In the genomic region with DNA sequence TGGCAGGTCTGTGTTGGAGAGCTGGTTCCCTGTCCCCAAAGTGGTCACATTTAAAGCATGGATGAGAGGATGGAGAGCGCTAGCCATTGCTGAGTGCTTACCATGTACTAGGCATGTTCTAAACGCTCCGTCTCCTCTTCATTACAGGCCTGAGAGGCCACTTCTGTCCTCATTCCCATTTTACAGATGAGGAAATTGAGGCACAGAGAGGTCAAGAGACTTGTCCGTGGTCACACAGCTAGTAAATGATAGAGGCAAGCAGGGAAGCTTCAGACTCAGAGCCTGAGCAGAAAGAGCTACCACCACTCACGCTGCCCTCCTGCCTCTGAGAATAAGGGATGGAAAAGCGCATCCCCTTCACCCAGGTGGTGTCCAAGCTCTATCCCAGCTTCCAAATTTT, we compare ENCODE assay signal across 17 cellular contexts. TPM values are rescaled to one million over a fixed set of nuclear protein-coding genes. Genes with fewer than 3 reads are reported as not detected.
DNase-seq lines count a peak whose midpoint lies in the region; ATAC-seq and TF ChIP-seq lines count a peak whose summit lies in the region.
"Had no signal": no experiment of that assay in that cellular context is flagged by ENCODE, and none has a peak within 500 bp of the region (broad histone marks: within the 10 kb centered on the region; RNA-seq: fewer than 3 reads in every experiment).

No MANE protein-coding gene starts in this region.

- H3K27ac Mint-ChIP-seq in brain (peak overlapping the region in 3 of 5 experiments; percentile 19 to 86 (median 58)), mesothelial cell of epicardium (peak overlapping the region; percentile 93)
- H3K27ac Mint-ChIP-seq in stimulated activated effector memory CD8-positive, alpha-beta T cell treated with anti-CD3 and anti-CD28 coated beads, Interleukin-12 subunit alpha, Interleukin-12 subunit beta, amount 100 ng/mL, for 72 hours, result peak overlapping the region; percentile 2
- H3K27ac Mint-ChIP-seq: HFFc6, IgD-negative memory B cell had no signal

- H3K79me2 ChIP-seq in SK-N-SH (ENCODE audit: insufficient read depth), result peaks cover 8% of the 10 kb centered on the region

- CTCF ChIA-PET in SK-N-SH (lab: Yijun Ruan, JAX), result interaction anchor here (13.8 to 15.3 kb wide), 3 partner anchors 34 to 512 kb away, joined by 147 to 310 read pairs (median 236); partner anchors contain the start of gene RTL1

- no peak overlapping the region for H3K4me3 ChIP-seq in SK-N-SH (ENCODE audit: low read depth in 2 of 2, low read length in 1 of 2)
- H3K4me3 ChIP-seq: BLaER1 treated with 17β-estradiol and CSF1 and Interleukin-3, amounts not matched to agents 10 nM and 100 nM; GM12878; HAP-1 had no signal

- peaks cover 0 to 8% of the 10 kb centered on the region in 2 experiments for H3K36me3 ChIP-seq in SK-N-SH (replicated peaks in 1 of 2; ENCODE audit: control insufficient read depth in 1 of 2, insufficient read depth in 2 of 2, low read length in 1 of 2)
- H3K36me3 ChIP-seq: HAP-1 had no signal

- no peak for TF ChIP-seq RAD21 in SK-N-SH (IDR thresholded peaks at IDR 0.05; ENCODE audit: low read length)

- no peak for ATAC-seq in SK-N-SH treated with all-trans-retinoic acid at 6 μM for 48 hours
- ATAC-seq in stimulated activated effector memory CD8-positive, alpha-beta T cell treated with anti-CD3 and anti-CD28 coated beads, Interleukin-12 subunit alpha, Interleukin-12 subunit beta, amount 100 ng/mL, for 72 hours, result no peak
- no peak for ATAC-seq in foreskin keratinocyte
- ATAC-seq: GM12878 had no signal

- peaks cover 4% of the 10 kb centered on the region for H3F3A ChIP-seq in SK-N-SH (replicated peaks; ENCODE audit: insufficient read depth)

- H3K4me3 Mint-ChIP-seq in brain, result no peak overlapping the region
- no peak overlapping the region for H3K4me3 Mint-ChIP-seq in mesothelial cell of epicardium
- H3K4me3 Mint-ChIP-seq in stimulated activated effector memory CD8-positive, alpha-beta T cell treated with anti-CD3 and anti-CD28 coated beads, Interleukin-12 subunit alpha, Interleukin-12 subunit beta, amount 100 ng/mL, for 72 hours, result no peak overlapping the region
- H3K4me3 Mint-ChIP-seq: HFFc6, IgD-negative memory B cell had no signal

- TF ChIP-seq EP300 in SK-N-SH (IDR thresholded peaks at IDR 0.05; ENCODE audit: borderline replicate concordance in 1 of 2, low read depth in 1 of 2, low read length in 1 of 2), result no peak

- H4K20me1 ChIP-seq in SK-N-SH (ENCODE audit: insufficient read depth), result no peaks in the 10 kb centered on the region

- H3K4me1 Mint-ChIP-seq in brain, result peaks cover 89% of the 10 kb centered on the region
- peaks cover 73% of the 10 kb centered on the region for H3K4me1 Mint-ChIP-seq in mesothelial cell of epicardium
- peaks cover 14% of the 10 kb centered on the region for H3K4me1 Mint-ChIP-seq in stimulated activated effector memory CD8-positive, alpha-beta T cell treated with anti-CD3 and anti-CD28 coated beads, Interleukin-12 subunit alpha, Interleukin-12 subunit beta, amount 100 ng/mL, for 72 hours

- H3K27ac ChIP-seq in SK-N-SH (ENCODE audit: low read depth in 2 of 2, low read length in 1 of 2), result peak overlapping the region in 1 of 2 experiments; percentile 88; a peak in 2 of 4 replicates
- no peak overlapping the region for H3K27ac ChIP-seq in foreskin keratinocyte
- H3K27ac ChIP-seq: 22Rv1; BLaER1 treated with 17β-estradiol and CSF1 and Interleukin-3, amounts not matched to agents 10 nM and 100 nM had no signal

- no peak overlapping the region for H2AFZ ChIP-seq in SK-N-SH (ENCODE audit: low read depth)

- peaks cover 20 to 74% of the 10 kb centered on the region in 2 experiments for H3K4me1 ChIP-seq in SK-N-SH (ENCODE audit: control insufficient read depth in 1 of 2, insufficient read depth in 2 of 2, low read depth in 1 of 2, low read length in 1 of 2)
- H3K4me1 ChIP-seq in foreskin keratinocyte, result no peaks in the 10 kb centered on the region

- no peak overlapping the region for H3K9ac ChIP-seq in SK-N-SH
- H3K9ac ChIP-seq: BLaER1 treated with 17β-estradiol and CSF1 and Interleukin-3, amounts not matched to agents 10 nM and 100 nM had no signal

- H3K36me3 Mint-ChIP-seq in brain (no peaks in the 10 kb centered on the region), mesothelial cell of epicardium (no peaks in the 10 kb centered on the region)
- H3K36me3 Mint-ChIP-seq in stimulated activated effector memory CD8-positive, alpha-beta T cell treated with anti-CD3 and anti-CD28 coated beads, Interleukin-12 subunit alpha, Interleukin-12 subunit beta, amount 100 ng/mL, for 72 hours, result no peaks in the 10 kb centered on the region

- no peaks in the 10 kb centered on the region for H3K27me3 Mint-ChIP-seq in brain
- no peaks in the 10 kb centered on the region for H3K27me3 Mint-ChIP-seq in mesothelial cell of epicardium (ENCODE audit: low read depth)
- H3K27me3 Mint-ChIP-seq: CD4-positive, CD25-positive, alpha-beta regulatory T cell; IgD-negative memory B cell had no signal

- H3K4me2 ChIP-seq in SK-N-SH, result no peak overlapping the region

- DNase-seq in SK-N-SH, result no peak
- DNase-seq in mesothelial cell of epicardium (ENCODE audit: low spot score in 2 of 2, unreplicated experiment in 2 of 2), result no peak
- no peak for DNase-seq in stimulated activated effector memory CD8-positive, alpha-beta T cell treated with anti-CD3 and anti-CD28 coated beads, Interleukin-12 subunit alpha, Interleukin-12 subunit beta, amount 100 ng/mL, for 72 hours (ENCODE audit: low spot score in 2 of 2)
- DNase-seq in kidney tubule cell (ENCODE audit: low spot score), result no peak
- DNase-seq in foreskin keratinocyte, result no peak
- no peak for DNase-seq in AG20443 (ENCODE audit: low spot score)
- DNase-seq: CD4-positive, CD25-positive, alpha-beta regulatory T cell; DMS53; GOT3; HFFc6 had no signal

- TF ChIP-seq CTCF in SK-N-SH (IDR thresholded peaks at IDR 0.05) (no peak), brain (conservative IDR thresholded peaks at IDR 0.05) (no peak), mesothelial cell of epicardium (IDR thresholded peaks at IDR 0.05; ENCODE audit: unreplicated experiment) (no peak), foreskin keratinocyte (conservative IDR thresholded peaks at IDR 0.05) (no peak)

- POLR2A ChIA-PET in SK-N-SH (lab: Yijun Ruan, JAX), result interaction anchor here (1.3 kb wide), 1 partner anchor 34 kb away, joined by 6 read pairs; no protein-coding TSS in a partner anchor

- no peaks in the 10 kb centered on the region for H3K9me3 Mint-ChIP-seq in brain
- no peaks in the 10 kb centered on the region for H3K9me3 Mint-ChIP-seq in mesothelial cell of epicardium
- no peaks in the 10 kb centered on the region for H3K9me3 Mint-ChIP-seq in stimulated activated effector memory CD8-positive, alpha-beta T cell treated with anti-CD3 and anti-CD28 coated beads, Interleukin-12 subunit alpha, Interleukin-12 subunit beta, amount 100 ng/mL, for 72 hours
- H3K9me3 Mint-ChIP-seq: CD4-positive, CD25-positive, alpha-beta regulatory T cell; HFFc6; IgD-negative memory B cell had no signal

- no peaks in the 10 kb centered on the region for H3K9me2 ChIP-seq in SK-N-SH

- H3K27me3 ChIP-seq in SK-N-SH (ENCODE audit: insufficient read depth) (no peaks in the 10 kb centered on the region), foreskin keratinocyte (no peaks in the 10 kb centered on the region)
- H3K27me3 ChIP-seq: BLaER1 treated with 17β-estradiol and CSF1 and Interleukin-3, amounts not matched to agents 10 nM and 100 nM had no signal

- H3K9me3 ChIP-seq in SK-N-SH, result no peaks in the 10 kb centered on the region
- H3K9me3 ChIP-seq: BLaER1 treated with 17β-estradiol and CSF1 and Interleukin-3, amounts not matched to agents 10 nM and 100 nM; HAP-1 had no signal

- 92% methylated on average over 6 of the region's 6 CpGs for WGBS in SK-N-SH (ENCODE audit: low lambda C conversion rate)

TF ChIP-seq in SK-N-SH, 30 proteins besides CTCF, POLR2A, EP300 and RAD21:
- TF ChIP-seq FOSL2 (IDR thresholded peaks at IDR 0.05; ENCODE audit: borderline replicate concordance, low read depth), result no peak
- TF ChIP-seq RCOR1 (IDR thresholded peaks at IDR 0.05; ENCODE audit: low read length), result 0 out of 2 replicates have a peak, but pooled peaks have one; percentile 6

TF ChIP-seq in SK-N-SH treated with all-trans-retinoic acid at 6 μM for 48 hours, 23 proteins besides CTCF, POLR2A, EP300 and RAD21 (continues in another document):
- TF ChIP-seq TCF4 (CRISPR knock-in tag; IDR thresholded peaks at IDR 0.05; ENCODE audit: borderline replicate concordance), result no peak
- TF ChIP-seq, protein P1, sequence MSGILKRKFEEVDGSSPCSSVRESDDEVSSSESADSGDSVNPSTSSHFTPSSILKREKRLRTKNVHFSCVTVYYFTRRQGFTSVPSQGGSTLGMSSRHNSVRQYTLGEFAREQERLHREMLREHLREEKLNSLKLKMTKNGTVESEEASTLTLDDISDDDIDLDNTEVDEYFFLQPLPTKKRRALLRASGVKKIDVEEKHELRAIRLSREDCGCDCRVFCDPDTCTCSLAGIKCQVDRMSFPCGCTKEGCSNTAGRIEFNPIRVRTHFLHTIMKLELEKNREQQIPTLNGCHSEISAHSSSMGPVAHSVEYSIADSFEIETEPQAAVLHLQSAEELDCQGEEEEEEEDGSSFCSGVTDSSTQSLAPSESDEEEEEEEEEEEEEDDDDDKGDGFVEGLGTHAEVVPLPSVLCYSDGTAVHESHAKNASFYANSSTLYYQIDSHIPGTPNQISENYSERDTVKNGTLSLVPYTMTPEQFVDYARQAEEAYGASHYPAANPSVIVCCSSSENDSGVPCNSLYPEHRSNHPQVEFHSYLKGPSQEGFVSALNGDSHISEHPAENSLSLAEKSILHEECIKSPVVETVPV (CRISPR knock-in tag; IDR thresholded peaks at IDR 0.05), result no peak
- TF ChIP-seq, protein P2, sequence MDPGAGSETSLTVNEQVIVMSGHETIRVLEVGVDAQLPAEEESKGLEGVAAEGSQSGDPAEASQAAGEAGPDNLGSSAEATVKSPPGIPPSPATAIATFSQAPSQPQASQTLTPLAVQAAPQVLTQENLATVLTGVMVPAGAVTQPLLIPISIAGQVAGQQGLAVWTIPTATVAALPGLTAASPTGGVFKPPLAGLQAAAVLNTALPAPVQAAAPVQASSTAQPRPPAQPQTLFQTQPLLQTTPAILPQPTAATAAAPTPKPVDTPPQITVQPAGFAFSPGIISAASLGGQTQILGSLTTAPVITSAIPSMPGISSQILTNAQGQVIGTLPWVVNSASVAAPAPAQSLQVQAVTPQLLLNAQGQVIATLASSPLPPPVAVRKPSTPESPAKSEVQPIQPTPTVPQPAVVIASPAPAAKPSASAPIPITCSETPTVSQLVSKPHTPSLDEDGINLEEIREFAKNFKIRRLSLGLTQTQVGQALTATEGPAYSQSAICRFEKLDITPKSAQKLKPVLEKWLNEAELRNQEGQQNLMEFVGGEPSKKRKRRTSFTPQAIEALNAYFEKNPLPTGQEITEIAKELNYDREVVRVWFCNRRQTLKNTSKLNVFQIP (CRISPR knock-in tag; IDR thresholded peaks at IDR 0.05; ENCODE audit: borderline replicate concordance, low read depth), result no peak

RNA-seq across cellular contexts. Expression of gene WDR25, which starts 11.2 kb away (rescaled TPM):
- polyA plus RNA-seq in SK-N-SH (2012; rRNA removed), result 26.8 and 33.3 TPM in 2 replicates
- 21.4 and 23.2 TPM in 2 replicates for polyA plus RNA-seq in SK-N-SH (2012; cell fraction: cytosol; rRNA removed)
- 19.3 and 21.2 TPM in 2 replicates for polyA plus RNA-seq in SK-N-SH (2012; cell fraction: nucleus; rRNA removed)
- 22.8 TPM for polyA plus RNA-seq in brain (ENCODE audit: insufficient read depth, low read depth, low replicate concordance)
- 12.7 to 13.8 TPM (median 12.9 TPM) in 3 replicates for total RNA-seq in mesothelial cell of epicardium
- total RNA-seq in foreskin keratinocyte, result 7.0 and 7.6 TPM in 2 replicates
- polyA plus RNA-seq in foreskin keratinocyte, result 6.2 and 6.4 TPM in 2 replicates

Comparison
In these comparisons a context has a peak if more than half of its experiments do, and no peak if none do; other contexts are left out.
1. H3K27ac Mint-ChIP-seq: peak in every context shown above with its lines; median percentile 93 in mesothelial cell of epicardium; 58 in brain; 2 in stimulated activated effector memory CD8-positive, alpha-beta T cell treated with anti-CD3 and anti-CD28 coated beads, Interleukin-12 subunit alpha, Interleukin-12 subunit beta, amount 100 ng/mL, for 72 hours.